Comparison of ENCODE assay signal across 36 cellular contexts in genomic region chr22:24414984-24415945, GRCh38. TPM values are rescaled to one million over a fixed set of nuclear protein-coding genes. Genes with fewer than 3 reads are reported as not detected.
A peak's percentile ranks its signal among the peaks of the same experiment; 100 is the strongest.
DNase-seq lines count a peak whose midpoint lies in the region; ATAC-seq, FAIRE-seq and TF ChIP-seq lines count a peak whose summit lies in the region.
"Had no signal": no experiment of that assay in that cellular context is flagged by ENCODE, and none has a peak within 500 bp of the region (broad histone marks: within the 10 kb centered on the region; RNA-seq: fewer than 3 reads in every experiment).

No MANE protein-coding gene starts in this region.

- no peak overlapping the region for H2BK15ac ChIP-seq in IMR-90 (ENCODE audit: low read depth, low read length)

- H4K8ac ChIP-seq in IMR-90 (ENCODE audit: low read depth in 2 of 2, low read length in 2 of 2): no peak overlapping the region

- H3K4me3 ChIP-seq in IMR-90 (ENCODE audit: insufficient read depth, low read depth, low read length) (no peak overlapping the region), fibroblast of villous mesenchyme (ENCODE audit: low read depth, low read length) (no peak overlapping the region)
- no peak overlapping the region for H3K4me3 ChIP-seq in CD8-positive, alpha-beta T cell (ENCODE audit: low read depth, low read length)
- H3K4me3 ChIP-seq: dorsolateral prefrontal cortex, gastroesophageal sphincter, right atrium auricular region, spleen, stomach, tibial artery, vagina had no signal

- peak overlapping the region; percentile 64 for H2BK5ac ChIP-seq in IMR-90 (ENCODE audit: low read depth, low read length, poor library complexity, severe bottlenecking)

- H3K27me3 Mint-ChIP-seq in activated naive CD8-positive, alpha-beta T cell: no peaks in the 10 kb centered on the region
- H3K27me3 Mint-ChIP-seq in activated naive CD8-positive, alpha-beta T cell treated with anti-CD3 and anti-CD28 coated beads for 36 hours: no peaks in the 10 kb centered on the region
- no peaks in the 10 kb centered on the region for H3K27me3 Mint-ChIP-seq in stimulated activated naive B cell treated with anti-CD40 and anti-IgM and Interleukin-4, amounts not matched to agents 10 μg/mL and 1 μg/mL and 100 μg/mL, for 72 hours
- no peaks in the 10 kb centered on the region for H3K27me3 Mint-ChIP-seq in CD8-positive, alpha-beta T cell (ENCODE audit: low read depth)
- H3K27me3 Mint-ChIP-seq: B cell, memory B cell had no signal

- 0 out of 2 replicates have a peak overlapping the region, but pooled peaks have one; percentile 11 for H3K18ac ChIP-seq in IMR-90 (ENCODE audit: low read depth, low read length)

- ATAC-seq in IMR-90 (ENCODE audit: low read depth): peak; percentile 69
- no peak for ATAC-seq in stimulated activated naive B cell treated with anti-CD40 and anti-IgM and Interleukin-4, amounts not matched to agents 10 μg/mL and 1 μg/mL and 100 μg/mL, for 72 hours (replicated peaks)
- no peak for ATAC-seq in CD8-positive, alpha-beta T cell
- ATAC-seq: gastroesophageal sphincter, HepG2, left cardiac atrium, PC-3 had no signal

- H3K9ac ChIP-seq in IMR-90 (ENCODE audit: low read depth, low read length): no peak overlapping the region
- H3K9ac ChIP-seq: parathyroid adenoma had no signal

- H3K56ac ChIP-seq in IMR-90 (ENCODE audit: extremely low read depth, insufficient read depth, low read length): no peak overlapping the region

- 99% methylated on average over 12 of the region's 26 CpGs; no CpG with 5 or more reads in 1 of the 2 experiments for WGBS in IMR-90 (ENCODE audit: extremely low coverage in 2 of 2, insufficient read length in 1 of 2), 2 experiments

- dilution Hi-C loops in IMR-90 (cut with HindIII; ENCODE audit: low sequenced_read_pairs, unreplicated experiment): no loop called here

- peaks cover 27% of the 10 kb centered on the region for H3K9me1 ChIP-seq in IMR-90 (ENCODE audit: insufficient read depth, low read length)

- no peak overlapping the region for H2AFZ ChIP-seq in IMR-90 (replicated peaks; ENCODE audit: low read length, poor library complexity)
- H2AFZ ChIP-seq: parathyroid adenoma had no signal

- H3K4me2 ChIP-seq in IMR-90 (ENCODE audit: low read depth, low read length): no peak overlapping the region; the same call in 1 of the 2 replicates

- TF ChIP-seq POLR2A in IMR-90 (IDR thresholded peaks at IDR 0.05; ENCODE audit: low read depth, low read length) (no peak), GM12892 (IDR thresholded peaks at IDR 0.05; ENCODE audit: low read depth, low read length) (no peak)

- H3K14ac ChIP-seq in IMR-90 (replicated peaks; ENCODE audit: low read depth, low read length): no peak overlapping the region

- FAIRE-seq in GM12892 (lab: Jason Lieb, UNC): no peak
- FAIRE-seq: endometrium, HepG2 had no signal

- 0 out of 2 replicates have a peak overlapping the region, but pooled peaks have one; percentile 28 for H4K91ac ChIP-seq in IMR-90 (ENCODE audit: insufficient read depth, low read depth, low read length)

- peaks cover 12 to 29% of the 10 kb centered on the region in 2 experiments; a peak in 3 of 4 replicates for H3K79me1 ChIP-seq in IMR-90 (ENCODE audit: low read depth in 1 of 2, low read length in 2 of 2)

- H3K4ac ChIP-seq in IMR-90 (ENCODE audit: low read depth, low read length): no peak overlapping the region

- peak overlapping the region; percentile 86 for H2AK9ac ChIP-seq in IMR-90 (replicated peaks; ENCODE audit: low read depth, low read length, poor library complexity)

- H3K36me3 ChIP-seq in IMR-90 (ENCODE audit: control insufficient read depth, insufficient read depth, low read length): peaks cover 15% of the 10 kb centered on the region; the same call in 1 of the 2 replicates
- H3K36me3 ChIP-seq in CD8-positive, alpha-beta T cell (ENCODE audit: insufficient read depth, low read length): peaks cover 7% of the 10 kb centered on the region

- H3K23ac ChIP-seq in IMR-90 (ENCODE audit: low read depth, low read length): no peak overlapping the region

- TF ChIP-seq RAD21 in IMR-90 (IDR thresholded peaks at IDR 0.05; ENCODE audit: low read length): no peak

- H2BK20ac ChIP-seq in IMR-90 (ENCODE audit: low read depth, low read length): no peak overlapping the region

- peak overlapping the region; percentile 25; the same call in 1 of the 2 replicates for H2AK5ac ChIP-seq in IMR-90 (ENCODE audit: low read depth, low read length)

- H3K36me3 Mint-ChIP-seq in activated naive CD8-positive, alpha-beta T cell: no peaks in the 10 kb centered on the region
- peaks cover 2% of the 10 kb centered on the region for H3K36me3 Mint-ChIP-seq in activated naive CD8-positive, alpha-beta T cell treated with anti-CD3 and anti-CD28 coated beads for 36 hours
- peaks cover 22 to 42% of the 10 kb centered on the region in 2 donors for H3K36me3 Mint-ChIP-seq in stimulated activated naive B cell treated with anti-CD40 and anti-IgM and Interleukin-4, amounts not matched to agents 10 μg/mL and 1 μg/mL and 100 μg/mL, for 72 hours
- peaks cover 56% of the 10 kb centered on the region for H3K36me3 Mint-ChIP-seq in CD8-positive, alpha-beta T cell

- no peak overlapping the region for H2BK120ac ChIP-seq in IMR-90 (ENCODE audit: low read depth, low read length)

- H3K27ac Mint-ChIP-seq in activated naive CD8-positive, alpha-beta T cell: peak overlapping the region; percentile 73
- H3K27ac Mint-ChIP-seq in activated naive CD8-positive, alpha-beta T cell treated with anti-CD3 and anti-CD28 coated beads for 36 hours: no peak overlapping the region
- no peak overlapping the region for H3K27ac Mint-ChIP-seq in stimulated activated naive B cell treated with anti-CD40 and anti-IgM and Interleukin-4, amounts not matched to agents 10 μg/mL and 1 μg/mL and 100 μg/mL, for 72 hours
- no peak overlapping the region for H3K27ac Mint-ChIP-seq in CD8-positive, alpha-beta T cell
- H3K27ac Mint-ChIP-seq: B cell; memory B cell; T-helper 2 cell treated with Interferon-gamma antibody and Interleukin-4, amounts not matched to agents 5 μg/mL and 100 μg/mL, for 36 hours had no signal

- CTCF ChIA-PET in IMR-90 (lab: Yijun Ruan, JAX): interaction anchor here (2.2 kb wide), 1 partner anchor 16 kb away, joined by 5 read pairs; no protein-coding TSS in a partner anchor
- CTCF ChIA-PET in CD8-positive, alpha-beta T cell (lab: Charles Lee): interaction anchor here (1.2 to 1.6 kb wide), 2 partner anchors 88 to 107 kb away, joined by 3 to 6 read pairs; no protein-coding TSS in a partner anchor

- H3K9me3 Mint-ChIP-seq in activated naive CD8-positive, alpha-beta T cell (ENCODE audit: low read depth): no peaks in the 10 kb centered on the region
- H3K9me3 Mint-ChIP-seq in activated naive CD8-positive, alpha-beta T cell treated with anti-CD3 and anti-CD28 coated beads for 36 hours: no peaks in the 10 kb centered on the region
- H3K9me3 Mint-ChIP-seq in stimulated activated naive B cell treated with anti-CD40 and anti-IgM and Interleukin-4, amounts not matched to agents 10 μg/mL and 1 μg/mL and 100 μg/mL, for 72 hours: no peaks in the 10 kb centered on the region
- no peaks in the 10 kb centered on the region for H3K9me3 Mint-ChIP-seq in CD8-positive, alpha-beta T cell
- H3K9me3 Mint-ChIP-seq: H9; memory B cell; T-helper 2 cell treated with Interferon-gamma antibody and Interleukin-4, amounts not matched to agents 5 μg/mL and 100 μg/mL, for 36 hours had no signal

- no peak overlapping the region for H3K4me3 Mint-ChIP-seq in activated naive CD8-positive, alpha-beta T cell
- H3K4me3 Mint-ChIP-seq in activated naive CD8-positive, alpha-beta T cell treated with anti-CD3 and anti-CD28 coated beads for 36 hours: no peak overlapping the region
- H3K4me3 Mint-ChIP-seq in stimulated activated naive B cell treated with anti-CD40 and anti-IgM and Interleukin-4, amounts not matched to agents 10 μg/mL and 1 μg/mL and 100 μg/mL, for 72 hours: no peak overlapping the region
- no peak overlapping the region for H3K4me3 Mint-ChIP-seq in CD8-positive, alpha-beta T cell
- H3K4me3 Mint-ChIP-seq: B cell; H9; memory B cell; T-helper 2 cell treated with Interferon-gamma antibody and Interleukin-4, amounts not matched to agents 5 μg/mL and 100 μg/mL, for 36 hours had no signal

- POLR2A ChIA-PET in IMR-90 (lab: Charles Lee; ENCODE audit: unreplicated experiment): no interaction called here
- POLR2A ChIA-PET in CD8-positive, alpha-beta T cell (lab: Charles Lee): no interaction called here

- DNase-seq in activated naive CD8-positive, alpha-beta T cell treated with anti-CD3 and anti-CD28 coated beads for 36 hours: no peak
- peak; percentile 53 for DNase-seq in IMR-90
- peak; percentile 43 for DNase-seq in fibroblast of villous mesenchyme (ENCODE audit: low read depth)
- peak; percentile 80 for DNase-seq in posterior vena cava (ENCODE audit: low spot score)
- no peak for DNase-seq in stimulated activated naive B cell treated with anti-CD40 and anti-IgM and Interleukin-4, amounts not matched to agents 10 μg/mL and 1 μg/mL and 100 μg/mL, for 72 hours
- no peak for DNase-seq in GM12892 (ENCODE audit: insufficient read length)
- DNase-seq in CD8-positive, alpha-beta T cell: no peak
- DNase-seq: activated CD4-positive, alpha-beta T cell treated with anti-CD3 and anti-CD28 coated beads for 48 hours; activated CD8-positive, alpha-beta memory T cell treated with anti-CD3 and anti-CD28 coated beads for 24 hours; activated gamma-delta T cell; amygdala; brain microvascular endothelial cell; DMS153; H9; hippocampal formation; left cardiac atrium; MV-4-11; NCI-H1436; NCI-H2081 treated with DMSO at 0.1 percent for 48 hours; NCI-H226; PC-3; stimulated activated CD4-positive, alpha-beta T cell treated with anti-CD3 and anti-CD28 coated beads, Interleukin-2, amount 100 ng/mL, for 24 hours; stomach had no signal

- intact Hi-C loops in IMR-90 (cut with micrococcal nuclease) (no loop called here), posterior vena cava (cut with DNase I) (no loop called here)
- intact Hi-C loops in CD8-positive, alpha-beta T cell (cut with DNase I, micrococcal nuclease): no loop called here

- BruUV-seq in IMR-90 (replicated peaks; lab: Mats Ljungman, UMichigan): no TSS peak

- H4K5ac ChIP-seq in IMR-90 (ENCODE audit: low read depth, low read length): no peak overlapping the region

- H3K4me1 Mint-ChIP-seq in activated naive CD8-positive, alpha-beta T cell (ENCODE audit: low read depth): peaks cover 5% of the 10 kb centered on the region
- H3K4me1 Mint-ChIP-seq in activated naive CD8-positive, alpha-beta T cell treated with anti-CD3 and anti-CD28 coated beads for 36 hours: peaks cover 5% of the 10 kb centered on the region
- H3K4me1 Mint-ChIP-seq in stimulated activated naive B cell treated with anti-CD40 and anti-IgM and Interleukin-4, amounts not matched to agents 10 μg/mL and 1 μg/mL and 100 μg/mL, for 72 hours: peaks cover 8 to 22% of the 10 kb centered on the region in 2 donors
- peaks cover 5% of the 10 kb centered on the region for H3K4me1 Mint-ChIP-seq in CD8-positive, alpha-beta T cell (ENCODE audit: low read depth)

- TF ChIP-seq CTCF in IMR-90 (conservative IDR thresholded peaks at IDR 0.05; ENCODE audit: low read depth, low read length) (no peak), fibroblast of villous mesenchyme (IDR thresholded peaks at IDR 0.05; ENCODE audit: insufficient read depth, low read depth, low read length) (no peak)
- no peak for TF ChIP-seq CTCF in CD8-positive, alpha-beta T cell (IDR thresholded peaks at IDR 0.05)

- H3K27me3 ChIP-seq in IMR-90 (ENCODE audit: control insufficient read depth, insufficient read depth, low read length): no peaks in the 10 kb centered on the region
- no peaks in the 10 kb centered on the region for H3K27me3 ChIP-seq in CD8-positive, alpha-beta T cell (ENCODE audit: insufficient read depth, low read length)
- H3K27me3 ChIP-seq: brain microvascular endothelial cell, dorsolateral prefrontal cortex, gastroesophageal sphincter, right atrium auricular region, spleen, stomach, tibial artery, vagina had no signal

- peak overlapping the region; percentile 63 for H3K27ac ChIP-seq in IMR-90 (ENCODE audit: insufficient read depth, low read length)
- H3K27ac ChIP-seq in CD8-positive, alpha-beta T cell (ENCODE audit: low read depth, low read length): no peak overlapping the region
- H3K27ac ChIP-seq: brain microvascular endothelial cell, gastroesophageal sphincter, parathyroid adenoma, right atrium auricular region, spleen, stomach, tibial artery, vagina had no signal

- H4K20me1 ChIP-seq in IMR-90 (ENCODE audit: insufficient read depth, low read length): peaks cover 10% of the 10 kb centered on the region

- in situ Hi-C loops in IMR-90 (cut with MboI; ENCODE audit: low sequenced_read_pairs): loop anchor here (5.0 kb wide), 1 partner anchor 87 kb away; no protein-coding TSS in a partner anchor

- no peaks in the 10 kb centered on the region for H3K9me3 ChIP-seq in IMR-90 (ENCODE audit: control insufficient read depth, insufficient read depth, low read length)
- H3K9me3 ChIP-seq in CD8-positive, alpha-beta T cell (ENCODE audit: low read length): no peaks in the 10 kb centered on the region
- H3K9me3 ChIP-seq: gastroesophageal sphincter, right atrium auricular region, spleen, stomach, tibial artery, vagina had no signal

- peaks cover 18% of the 10 kb centered on the region for H3K4me1 ChIP-seq in IMR-90 (ENCODE audit: control insufficient read depth, insufficient read depth, low read length)
- peaks cover 3% of the 10 kb centered on the region for H3K4me1 ChIP-seq in CD8-positive, alpha-beta T cell (ENCODE audit: insufficient read depth, low read length)
- H3K4me1 ChIP-seq: parathyroid adenoma, vagina had no signal

RNA-seq across cellular contexts. Expression of gene ADORA2A, which starts 12.1 kb away (rescaled TPM):
- 10 to 100 TPM; 45.1 to 45.2 TPM for total RNA-seq in activated naive CD8-positive, alpha-beta T cell treated with anti-CD3 and anti-CD28 coated beads for 36 hours
- 0.28 and 0.36 TPM in 2 replicates for total RNA-seq in IMR-90 (2012; rRNA removed)
- polyA plus RNA-seq in IMR-90 (2012; rRNA removed): 0.76 and 1.1 TPM in 2 replicates
- polyA plus RNA-seq in IMR-90 (2012; cell fraction: cytosol; rRNA removed): 1.3 and 1.6 TPM in 2 replicates
- polyA plus RNA-seq in IMR-90 (2012; cell fraction: nucleus; rRNA removed; ENCODE audit: low replicate concordance): 2.9 and 7.6 TPM in 2 replicates
- total RNA-seq in fibroblast of villous mesenchyme: 3.2 and 3.9 TPM in 2 replicates
- total RNA-seq in posterior vena cava: 1 to 10 TPM; 1.9 to 2.6 TPM
- polyA plus RNA-seq in GM12892 (2012; ENCODE audit: missing spikeins): 14.3 TPM
- 10 to 100 TPM; 15.9 to 17.2 TPM for total RNA-seq in CD8-positive, alpha-beta T cell

Comparison
In these comparisons a context has a peak if more than half of its experiments do, and no peak if none do; other contexts are left out.
1. DNase-seq: peak in IMR-90 (single experiment), fibroblast of villous mesenchyme (single experiment) and posterior vena cava (single experiment); none in activated naive CD8-positive, alpha-beta T cell treated with anti-CD3 and anti-CD28 coated beads for 36 hours (single experiment), stimulated activated naive B cell treated with anti-CD40 and anti-IgM and Interleukin-4, amounts not matched to agents 10 μg/mL and 1 μg/mL and 100 μg/mL, for 72 hours (single experiment), GM12892 (single experiment) and CD8-positive, alpha-beta T cell (0 of 7).